11 cellular contexts compared by ENCODE assay signal in genomic region chr6:42260424-42260888, GRCh38. TPM values are rescaled to one million over a fixed set of nuclear protein-coding genes. Genes with fewer than 3 reads are reported as not detected.
DNase-seq lines count a peak whose midpoint lies in the region; ATAC-seq and TF ChIP-seq lines count a peak whose summit lies in the region.
"Had no signal": no experiment of that assay in that cellular context is flagged by ENCODE, and none has a peak within 500 bp of the region (broad histone marks: within the 10 kb centered on the region; RNA-seq: fewer than 3 reads in every experiment).

No MANE protein-coding gene starts in this region.

- H3K9me2 ChIP-seq in GM23248 (ENCODE audit: insufficient read depth) = no peaks in the 10 kb centered on the region

- H3K9me3 ChIP-seq in GM23248 (ENCODE audit: low read depth) = no peaks in the 10 kb centered on the region

- H4K20me1 ChIP-seq in GM23248 (ENCODE audit: insufficient read depth) = no peaks in the 10 kb centered on the region

- no peak for DNase-seq in activated T-cell treated with anti-CD3 and anti-CD28 coated beads, Interleukin-2, amount 50 U/mL, for 72 hours
- no peak for DNase-seq in activated T-cell treated with anti-CD3 and anti-CD28 coated beads for 4 hours
- DNase-seq in iPS-NIHi11 (ENCODE audit: low spot score) = peak; percentile 69
- no peak for DNase-seq in GM23248
- DNase-seq in activated gamma-delta T cell treated with Interleukin-2 at 50 U/mL for 16 hours = no peak
- DNase-seq in pons (ENCODE audit: low spot score) = no peak
- DNase-seq: activated gamma-delta T cell had no signal

- H3K27ac Mint-ChIP-seq in activated T-cell treated with anti-CD3 and anti-CD28 coated beads, Interleukin-2, amount 50 U/mL, for 72 hours = peak overlapping the region; percentile 46
- H3K27ac Mint-ChIP-seq: stimulated activated naive CD8-positive, alpha-beta T cell treated with anti-CD3 and anti-CD28 coated beads, Interleukin-15, Interleukin-2, amounts not matched to agents 100 ng/mL and 50 ng/mL, for 24 hours had no signal

- H3K36me3 ChIP-seq in urinary bladder (ENCODE audit: insufficient read depth) (no peaks in the 10 kb centered on the region), GM23248 (ENCODE audit: low read depth) (no peaks in the 10 kb centered on the region)

- 43% methylated on average over 7 of the region's 7 CpGs for WGBS in urinary bladder
- WGBS in GM23248 (ENCODE audit: low coverage in 1 of 2, low lambda C conversion rate in 2 of 2, missing lambda C conversion rate in 2 of 2), 2 experiments = 64 to 67% methylated on average over 7 of the region's 7 CpGs

- peaks cover 7 to 16% of the 10 kb centered on the region in 2 donors for H3K36me3 Mint-ChIP-seq in activated T-cell treated with anti-CD3 and anti-CD28 coated beads, Interleukin-2, amount 50 U/mL, for 72 hours (ENCODE audit: insufficient read depth in 2 of 2)

- no peaks in the 10 kb centered on the region for H3K27me3 Mint-ChIP-seq in activated T-cell treated with anti-CD3 and anti-CD28 coated beads, Interleukin-2, amount 50 U/mL, for 72 hours (ENCODE audit: low read depth)
- H3K27me3 Mint-ChIP-seq: stimulated activated naive CD8-positive, alpha-beta T cell treated with anti-CD3 and anti-CD28 coated beads, Interleukin-15, Interleukin-2, amounts not matched to agents 100 ng/mL and 50 ng/mL, for 24 hours had no signal

- peaks cover under 1% of the 10 kb centered on the region for H3F3A ChIP-seq in GM23248 (ENCODE audit: insufficient read depth)

- H3K27me3 ChIP-seq in GM23248 (replicated peaks; ENCODE audit: insufficient read depth) = no peaks in the 10 kb centered on the region

- ATAC-seq in activated T-cell treated with anti-CD3 and anti-CD28 coated beads, Interleukin-2, amount 50 U/mL, for 72 hours (replicated peaks in 1 of 2) = peak; percentile 14 to 25
- ATAC-seq in SK-N-SH treated with all-trans-retinoic acid at 6 μM for 48 hours = peak; percentile 44

- H3K4me1 ChIP-seq in urinary bladder (ENCODE audit: insufficient read depth) = no peaks in the 10 kb centered on the region
- H3K4me1 ChIP-seq in GM23248 (ENCODE audit: insufficient read depth) = peaks cover 2% of the 10 kb centered on the region

- no peaks in the 10 kb centered on the region for H3K79me2 ChIP-seq in GM23248 (ENCODE audit: insufficient read depth)

- in situ Hi-C loops in GM23248 (cut with MboI) = loop anchor here (25.0 kb wide), 1 partner anchor 277 kb away; no protein-coding TSS in a partner anchor

- peaks cover 17% of the 10 kb centered on the region for H3K4me1 Mint-ChIP-seq in activated T-cell treated with anti-CD3 and anti-CD28 coated beads, Interleukin-2, amount 50 U/mL, for 72 hours (ENCODE audit: low read depth)

- H3K4me2 ChIP-seq in GM23248 (ENCODE audit: unreplicated experiment) = no peak overlapping the region

- H3K9ac ChIP-seq in GM23248 = no peak overlapping the region

- H2AFZ ChIP-seq in GM23248 = no peak overlapping the region

- H3K4me3 Mint-ChIP-seq in activated T-cell treated with anti-CD3 and anti-CD28 coated beads, Interleukin-2, amount 50 U/mL, for 72 hours = no peak overlapping the region
- H3K4me3 Mint-ChIP-seq: stimulated activated naive CD8-positive, alpha-beta T cell treated with anti-CD3 and anti-CD28 coated beads, Interleukin-15, Interleukin-2, amounts not matched to agents 100 ng/mL and 50 ng/mL, for 24 hours had no signal

- H3K4me3 ChIP-seq in urinary bladder (ENCODE audit: low read depth, low read length) (peak overlapping the region; percentile 10), GM23248 (no peak overlapping the region)

- H3K27ac ChIP-seq in urinary bladder (ENCODE audit: low read depth) (no peak overlapping the region), GM23248 (no peak overlapping the region)
- H3K27ac ChIP-seq: C4-2B had no signal

- no peaks in the 10 kb centered on the region for H3K9me3 Mint-ChIP-seq in activated T-cell treated with anti-CD3 and anti-CD28 coated beads, Interleukin-2, amount 50 U/mL, for 72 hours
- H3K9me3 Mint-ChIP-seq: stimulated activated naive CD8-positive, alpha-beta T cell treated with anti-CD3 and anti-CD28 coated beads, Interleukin-15, Interleukin-2, amounts not matched to agents 100 ng/mL and 50 ng/mL, for 24 hours had no signal

TF ChIP-seq in SK-N-SH treated with all-trans-retinoic acid at 6 μM for 48 hours, 23 proteins besides CTCF, POLR2A, EP300 and RAD21:
- no peak for TF ChIP-seq ESRRG (CRISPR knock-in tag; IDR thresholded peaks at IDR 0.05)
- TF ChIP-seq SNAI2 (CRISPR knock-in tag; IDR thresholded peaks at IDR 0.05) = no peak
- no peak for TF ChIP-seq BACH2 (CRISPR knock-in tag; IDR thresholded peaks at IDR 0.05; ENCODE audit: borderline replicate concordance)
- TF ChIP-seq RARB (CRISPR knock-in tag; IDR thresholded peaks at IDR 0.05) = no peak
- no peak for TF ChIP-seq ZNF565 (CRISPR knock-in tag; conservative IDR thresholded peaks at IDR 0.05; ENCODE audit: low read depth)
- TF ChIP-seq OSR1 (CRISPR knock-in tag; IDR thresholded peaks at IDR 0.05) = no peak
TF ChIP-seq in SK-N-SH treated with all-trans-retinoic acid at 6 μM for 48 hours: peak in this region for 0.

RNA-seq across cellular contexts. Expression of gene MRPS10, which starts 42.8 kb away (rescaled TPM):
- total RNA-seq in activated T-cell treated with anti-CD3 and anti-CD28 coated beads, Interleukin-2, amount 50 U/mL, for 72 hours = 10 to 100 TPM; 39.0 to 39.8 TPM
- total RNA-seq in urinary bladder = 46.4 TPM
- polyA plus RNA-seq in urinary bladder (24.1 TPM), GM23248 (2016; fragmentation: Nextera tagmentation; extraction: Ambion mirVana) (60.6 and 65.1 TPM in 2 replicates)
- 79.8 and 82.1 TPM in 2 replicates for total RNA-seq in GM23248 (2014; rRNA removed; shearing (Covaris generic))
